In the genomic region with DNA sequence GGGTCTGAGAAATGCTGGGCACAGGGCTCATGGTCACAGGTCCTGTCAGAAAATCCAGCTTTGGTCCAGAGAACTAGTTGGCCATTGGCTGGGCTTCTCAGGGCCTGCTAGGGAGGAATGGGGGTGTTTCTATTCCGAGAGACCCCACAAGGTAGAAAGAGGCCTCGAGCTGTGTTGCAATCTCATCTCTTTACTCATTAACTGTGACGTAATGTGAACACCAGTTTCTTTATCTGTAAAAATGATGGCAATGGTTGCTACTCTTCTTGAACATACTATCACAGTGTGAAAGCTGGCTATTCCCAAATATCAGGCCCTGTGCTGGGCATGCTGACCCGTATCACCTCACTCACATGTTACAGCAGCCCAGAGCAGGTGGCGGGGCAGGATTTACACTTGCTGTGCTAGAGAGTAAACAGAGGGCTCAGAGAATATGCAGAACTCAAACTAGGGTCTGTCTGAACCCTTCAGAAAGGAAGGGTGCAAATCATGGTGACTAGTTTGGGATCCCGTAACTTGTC, we compare ENCODE assay signal across 2 cellular contexts.
TF ChIP-seq lines count a peak whose summit lies in the region.

No MANE protein-coding gene starts in this region.

TF ChIP-seq in A549, 52 proteins besides CTCF, POLR2A, EP300 and RAD21:
- TF ChIP-seq POLR2AphosphoS2 (conservative IDR thresholded peaks at IDR 0.05; ENCODE audit: low read length) (no peak), PHF8 (IDR thresholded peaks at IDR 0.05; ENCODE audit: borderline replicate concordance, low read depth) (no peak), FOSB (CRISPR knock-in tag; IDR thresholded peaks at IDR 0.05) (no peak), MYC (IDR thresholded peaks at IDR 0.05; ENCODE audit: borderline replicate concordance, low read length) (no peak), CEBPB (IDR thresholded peaks at IDR 0.05) (peak; percentile 23 to 32; a peak in 1 of 4 replicates)
- TF ChIP-seq, protein P1, sequence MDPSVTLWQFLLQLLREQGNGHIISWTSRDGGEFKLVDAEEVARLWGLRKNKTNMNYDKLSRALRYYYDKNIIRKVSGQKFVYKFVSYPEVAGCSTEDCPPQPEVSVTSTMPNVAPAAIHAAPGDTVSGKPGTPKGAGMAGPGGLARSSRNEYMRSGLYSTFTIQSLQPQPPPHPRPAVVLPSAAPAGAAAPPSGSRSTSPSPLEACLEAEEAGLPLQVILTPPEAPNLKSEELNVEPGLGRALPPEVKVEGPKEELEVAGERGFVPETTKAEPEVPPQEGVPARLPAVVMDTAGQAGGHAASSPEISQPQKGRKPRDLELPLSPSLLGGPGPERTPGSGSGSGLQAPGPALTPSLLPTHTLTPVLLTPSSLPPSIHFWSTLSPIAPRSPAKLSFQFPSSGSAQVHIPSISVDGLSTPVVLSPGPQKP (IDR thresholded peaks at IDR 0.05; ENCODE audit: low read depth, low read length) = no peak

TF ChIP-seq in IMR-90, 13 proteins besides CTCF, POLR2A, EP300 and RAD21:
- TF ChIP-seq CEBPB (IDR thresholded peaks at IDR 0.05; ENCODE audit: low read depth, low read length) = peak; percentile 94
- TF ChIP-seq, protein P2, sequence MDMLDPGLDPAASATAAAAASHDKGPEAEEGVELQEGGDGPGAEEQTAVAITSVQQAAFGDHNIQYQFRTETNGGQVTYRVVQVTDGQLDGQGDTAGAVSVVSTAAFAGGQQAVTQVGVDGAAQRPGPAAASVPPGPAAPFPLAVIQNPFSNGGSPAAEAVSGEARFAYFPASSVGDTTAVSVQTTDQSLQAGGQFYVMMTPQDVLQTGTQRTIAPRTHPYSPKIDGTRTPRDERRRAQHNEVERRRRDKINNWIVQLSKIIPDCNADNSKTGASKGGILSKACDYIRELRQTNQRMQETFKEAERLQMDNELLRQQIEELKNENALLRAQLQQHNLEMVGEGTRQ (IDR thresholded peaks at IDR 0.05; ENCODE audit: low read depth, low read length) = no peak
TF ChIP-seq in IMR-90: peak in this region for 1.
